In genomic region chr2:71129891-71130324, GRCh38 we compare ENCODE assay signal across 8 cellular contexts. TPM values are rescaled to one million over a fixed set of nuclear protein-coding genes. Genes with fewer than 3 reads are reported as not detected.
A peak's percentile ranks its signal among the peaks of the same experiment; 100 is the strongest.
DNase-seq lines count a peak whose midpoint lies in the region; ATAC-seq, FAIRE-seq and TF ChIP-seq lines count a peak whose summit lies in the region.

MCEE (minus strand) TSS chr2:71130229; CDS start chr2:71130219, 10 bp downstream.

- H3K27me3 ChIP-seq in DOHH2 (ENCODE audit: control insufficient read depth, low read length): no peaks in the 10 kb centered on the region
- no peaks in the 10 kb centered on the region for H3K27me3 ChIP-seq in neutrophil

- H3K4me2 ChIP-seq in DOHH2 (ENCODE audit: low read length): peak within 1 kb of the TSS; percentile 94

- H3K36me3 Mint-ChIP-seq in activated T-helper 17 cell treated with anti-CD3 and anti-CD28 coated beads, Interleukin-2, amount 50 U/mL, for 72 hours (ENCODE audit: low read depth): peaks cover 10% of the 10 kb centered on the region

- no peaks in the 10 kb centered on the region for H3K27me3 Mint-ChIP-seq in activated T-helper 17 cell treated with anti-CD3 and anti-CD28 coated beads, Interleukin-2, amount 50 U/mL, for 72 hours

- H3K4me3 ChIP-seq in DOHH2 (ENCODE audit: low read length) (peak within 1 kb of the TSS; percentile 98), neutrophil (ENCODE audit: low read depth in 1 of 2, low read length in 1 of 2) (peak within 1 kb of the TSS; percentile 89 to 96)

- H3K4me1 Mint-ChIP-seq in activated T-helper 17 cell treated with anti-CD3 and anti-CD28 coated beads, Interleukin-2, amount 50 U/mL, for 72 hours: peaks cover 4% of the 10 kb centered on the region

- no peak for TF ChIP-seq CTCF in DOHH2 (IDR thresholded peaks at IDR 0.05; ENCODE audit: low read depth, low read length, poor library complexity, severe bottlenecking)
- peak; percentile 28 for TF ChIP-seq CTCF in neutrophil (IDR thresholded peaks at IDR 0.05)

- no peak within 1 kb of the TSS for H3K4me3 Mint-ChIP-seq in activated T-helper 17 cell treated with anti-CD3 and anti-CD28 coated beads, Interleukin-2, amount 50 U/mL, for 72 hours

- FAIRE-seq in RCC 7860 (lab: Jason Lieb, UNC): no peak

- peak; percentile 75 for DNase-seq in KBM-7
- DNase-seq in RCC 7860 (ENCODE audit: low spot score): peak; percentile 69
- DNase-seq in fibroblast of the conjunctiva (ENCODE audit: low read depth): peak; percentile 55

- no peaks in the 10 kb centered on the region for H3F3A ChIP-seq in DOHH2 (ENCODE audit: control insufficient read depth, insufficient read depth)

- H3K27ac ChIP-seq in DOHH2 (ENCODE audit: low read depth, low read length) (peak within 1 kb of the TSS; percentile 69), neutrophil (peak within 1 kb of the TSS; percentile 95), temporal lobe (ENCODE audit: low read depth, low read length) (peak within 1 kb of the TSS; percentile 76)

- H3K27ac Mint-ChIP-seq in activated T-helper 17 cell treated with anti-CD3 and anti-CD28 coated beads, Interleukin-2, amount 50 U/mL, for 72 hours: no peak within 1 kb of the TSS

- H3K9me3 ChIP-seq in DOHH2 (ENCODE audit: control insufficient read depth, insufficient read depth, low read length): no peaks in the 10 kb centered on the region
- H3K9me3 ChIP-seq in neutrophil: no peaks in the 10 kb centered on the region

- H3K36me3 ChIP-seq in DOHH2 (ENCODE audit: control insufficient read depth, low read length) (peaks cover 53% of the 10 kb centered on the region), neutrophil (peaks cover 3% of the 10 kb centered on the region)

- H3K4me1 ChIP-seq in DOHH2 (ENCODE audit: control insufficient read depth, low read length) (peaks cover 34% of the 10 kb centered on the region), neutrophil (ENCODE audit: control insufficient read depth in 1 of 2, insufficient read depth in 1 of 2, low read depth in 1 of 2, low read length in 1 of 2) (peaks cover 23 to 24% of the 10 kb centered on the region in 2 experiments)

- in situ Hi-C loops in KBM-7 (cut with MboI; ENCODE audit: low pct_unique_long_range_greater_than_20kb, low sequenced_read_pairs): no loop called here

- H3K9me3 Mint-ChIP-seq in activated T-helper 17 cell treated with anti-CD3 and anti-CD28 coated beads, Interleukin-2, amount 50 U/mL, for 72 hours: no peaks in the 10 kb centered on the region

- H3K79me2 ChIP-seq in DOHH2 (ENCODE audit: control insufficient read depth, low read length): peaks cover 79% of the 10 kb centered on the region

- no peaks in the 10 kb centered on the region for H3K9me2 ChIP-seq in DOHH2 (replicated peaks; ENCODE audit: control insufficient read depth, low read length)

- peak; percentile 84 for ATAC-seq in GM21737 (IDR thresholded peaks at IDR 0.05; ENCODE audit: unreplicated experiment)
- peak; percentile 92 for ATAC-seq in activated T-helper 17 cell treated with anti-CD3 and anti-CD28 coated beads, Interleukin-2, amount 50 U/mL, for 72 hours (replicated peaks)

- 0 out of 2 replicates have a peak, but pooled peaks cover 6% of the 10 kb centered on the region for H4K20me1 ChIP-seq in DOHH2 (ENCODE audit: control insufficient read depth, insufficient read depth, low read depth, low read length)

RNA-seq across cellular contexts. Expression of gene MCEE, which starts in this region (rescaled TPM):
- 10 to 100 TPM; 14.1 to 15.6 TPM for total RNA-seq in activated T-helper 17 cell treated with anti-CD3 and anti-CD28 coated beads, Interleukin-2, amount 50 U/mL, for 72 hours
- total RNA-seq in temporal lobe: 7.4 TPM

Comparison
In these comparisons a context has a peak if more than half of its experiments do, and no peak if none do; other contexts are left out.
1. Peak in every context shown above with its lines: DNase-seq, ATAC-seq, H3K4me3 ChIP-seq and H3K27ac ChIP-seq.